8 cellular contexts compared by ENCODE assay signal in genomic region chr22:21652547-21653545, GRCh38. TPM values are rescaled to one million over a fixed set of nuclear protein-coding genes. Genes with fewer than 3 reads are reported as not detected.
DNase-seq lines count a peak whose midpoint lies in the region; ATAC-seq and TF ChIP-seq lines count a peak whose summit lies in the region.

No MANE protein-coding gene starts in this region.

- DNase-seq in NCI-H1092 treated with DMSO at 0.1 percent for 48 hours (lab: John Stamatoyannopoulos, UW) (peak; percentile 10), NCI-H1092 (lab: John Stamatoyannopoulos, UW) (no peak), RWPE2 (ENCODE audit: low spot score) (no peak), right atrium auricular region (ENCODE audit: low spot score) (no peak), SKM-1 (lab: John Stamatoyannopoulos, UW; ENCODE audit: unreplicated experiment) (no peak)

- ATAC-seq in RWPE2 (ENCODE audit: low read depth) = peak; percentile 5; the same call in 1 of the 3 replicates
- ATAC-seq in GM18519 (IDR thresholded peaks at IDR 0.05; ENCODE audit: low FRiP score, unreplicated experiment) = no peak
- ATAC-seq in HG03442 (IDR thresholded peaks at IDR 0.05; ENCODE audit: unreplicated experiment) = no peak

- no peaks in the 10 kb centered on the region for H3K9me3 Mint-ChIP-seq in stimulated activated naive CD8-positive, alpha-beta T cell treated with anti-CD3 and anti-CD28 coated beads, Interleukin-15, Interleukin-2, amounts not matched to agents 100 ng/mL and 50 ng/mL, for 24 hours

- no peak overlapping the region for H3K27ac Mint-ChIP-seq in stimulated activated naive CD8-positive, alpha-beta T cell treated with anti-CD3 and anti-CD28 coated beads, Interleukin-15, Interleukin-2, amounts not matched to agents 100 ng/mL and 50 ng/mL, for 24 hours

- no peak for TF ChIP-seq CTCF in RWPE2 (IDR thresholded peaks at IDR 0.05; ENCODE audit: poor library complexity, severe bottlenecking)
- TF ChIP-seq CTCF in right atrium auricular region (IDR thresholded peaks at IDR 0.05) = no peak

- H3K9me3 ChIP-seq in RWPE2 (ENCODE audit: severe bottlenecking) (no peaks in the 10 kb centered on the region), right atrium auricular region (no peaks in the 10 kb centered on the region)

- H3K4me3 ChIP-seq in RWPE2 (ENCODE audit: severe bottlenecking) (peak overlapping the region; percentile 79), right atrium auricular region (peak overlapping the region; percentile 47 to 69)

- H3K27me3 ChIP-seq in RWPE2 (ENCODE audit: insufficient read depth, poor library complexity, severe bottlenecking) (no peaks in the 10 kb centered on the region), right atrium auricular region (no peaks in the 10 kb centered on the region)

- H3K36me3 ChIP-seq in RWPE2 (ENCODE audit: low read depth) = peaks cover 33% of the 10 kb centered on the region
- H3K36me3 ChIP-seq in right atrium auricular region = no peaks in the 10 kb centered on the region

- H3K27ac ChIP-seq in RWPE2 (ENCODE audit: poor library complexity, severe bottlenecking) (peak overlapping the region; percentile 53), right atrium auricular region (peak overlapping the region in 1 of 2 donors; percentile 42)

- H3K4me1 ChIP-seq in RWPE2 (ENCODE audit: insufficient read depth, poor library complexity, severe bottlenecking) (no peaks in the 10 kb centered on the region), right atrium auricular region (peaks cover 0 to 29% of the 10 kb centered on the region in 2 donors)

- no peaks in the 10 kb centered on the region for H3K27me3 Mint-ChIP-seq in stimulated activated naive CD8-positive, alpha-beta T cell treated with anti-CD3 and anti-CD28 coated beads, Interleukin-15, Interleukin-2, amounts not matched to agents 100 ng/mL and 50 ng/mL, for 24 hours

- peaks cover 33% of the 10 kb centered on the region for H3K4me1 Mint-ChIP-seq in stimulated activated naive CD8-positive, alpha-beta T cell treated with anti-CD3 and anti-CD28 coated beads, Interleukin-15, Interleukin-2, amounts not matched to agents 100 ng/mL and 50 ng/mL, for 24 hours (ENCODE audit: low read depth)

- peak overlapping the region; percentile 84 for H3K4me3 Mint-ChIP-seq in stimulated activated naive CD8-positive, alpha-beta T cell treated with anti-CD3 and anti-CD28 coated beads, Interleukin-15, Interleukin-2, amounts not matched to agents 100 ng/mL and 50 ng/mL, for 24 hours

- peaks cover 14% of the 10 kb centered on the region for H3K36me3 Mint-ChIP-seq in stimulated activated naive CD8-positive, alpha-beta T cell treated with anti-CD3 and anti-CD28 coated beads, Interleukin-15, Interleukin-2, amounts not matched to agents 100 ng/mL and 50 ng/mL, for 24 hours (ENCODE audit: low read depth)

RNA-seq across cellular contexts. Expression of gene SDF2L1, which starts 10.7 kb away (rescaled TPM):
- 10 to 100 TPM; 25.9 to 40.5 TPM for total RNA-seq in right atrium auricular region

RNA-seq across cellular contexts. Expression of gene PPIL2, which starts 13.0 kb away (rescaled TPM):
- total RNA-seq in right atrium auricular region = 10 to 100 TPM; 20.2 to 25.4 TPM

RNA-seq across cellular contexts. Expression of gene CCDC116, which starts 20.3 kb away (rescaled TPM):
- not detected for total RNA-seq in right atrium auricular region

RNA-seq across cellular contexts. Expression of gene YDJC, which starts 23.0 kb away (rescaled TPM):
- total RNA-seq in right atrium auricular region = 10 to 100 TPM; 15.2 to 20.5 TPM
